ENCODE assay signal across 30 cellular contexts in the genomic region with DNA sequence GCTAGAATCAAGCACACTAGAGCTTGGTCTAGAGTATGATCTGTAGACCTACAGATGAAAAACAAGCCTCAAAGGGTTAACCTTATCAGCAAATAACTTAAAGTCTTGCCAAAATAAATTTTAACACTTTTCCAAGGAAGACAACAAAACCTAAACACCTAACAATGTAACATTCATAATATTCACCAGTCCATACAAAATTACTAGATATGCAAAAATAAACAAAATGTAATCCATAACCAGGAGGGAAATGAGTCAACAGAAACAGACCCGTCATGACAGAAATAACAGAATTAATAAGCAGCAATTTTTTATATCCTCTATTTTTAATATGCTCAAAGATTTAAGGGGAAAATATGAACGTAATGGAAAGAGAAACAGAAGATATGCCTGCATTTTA. TPM values are rescaled to one million over a fixed set of nuclear protein-coding genes. Genes with fewer than 3 reads are reported as not detected.
A peak's percentile ranks its signal among the peaks of the same experiment; 100 is the strongest.
DNase-seq lines count a peak whose midpoint lies in the region; ATAC-seq, FAIRE-seq and TF ChIP-seq lines count a peak whose summit lies in the region.
"Had no signal": no experiment of that assay in that cellular context is flagged by ENCODE, and none has a peak within 500 bp of the region (broad histone marks: within the 10 kb centered on the region; RNA-seq: fewer than 3 reads in every experiment).

No MANE protein-coding gene starts in this region.

- peak overlapping the region; percentile 14 to 76 (median 68) for H3K27ac ChIP-seq in esophagus muscularis mucosa (replicated peaks in 1 of 4)
- peak overlapping the region; percentile 20 for H3K27ac ChIP-seq in subcutaneous abdominal adipose tissue (ENCODE audit: low read depth, low read length)
- H3K27ac ChIP-seq: 22Rv1, brain microvascular endothelial cell, KMS-11, neutrophil had no signal

- WGBS in esophagus muscularis mucosa = 38% methylated on average over 2 of the region's 2 CpGs

- no peaks in the 10 kb centered on the region for H3K27me3 ChIP-seq in esophagus muscularis mucosa
- no peaks in the 10 kb centered on the region for H3K27me3 ChIP-seq in subcutaneous abdominal adipose tissue (ENCODE audit: control insufficient read depth in 5 of 5, insufficient read depth in 4 of 5, low read length in 5 of 5)
- H3K27me3 ChIP-seq: brain microvascular endothelial cell, neutrophil had no signal

- no peak for TF ChIP-seq POLR2A in esophagus muscularis mucosa (IDR thresholded peaks at IDR 0.05; ENCODE audit: low read depth)

- H3K9me3 Mint-ChIP-seq in activated naive CD4-positive, alpha-beta T cell treated with anti-CD3 and anti-CD28 coated beads, Interleukin-2, amount 10 ng/mL, durations not matched to agents 7 days and 5 days = peaks cover 4% of the 10 kb centered on the region
- H3K9me3 Mint-ChIP-seq: activated CD4-positive, alpha-beta memory T cell treated with anti-CD3 and anti-CD28 coated beads, Interleukin-2, amount 10 ng/mL, durations not matched to agents 7 days and 5 days; activated naive CD4-positive, alpha-beta T cell treated with anti-CD3 and anti-CD28 coated beads for 36 hours; activated T-helper 1 cell treated with anti-CD3 and anti-CD28 coated beads, Interleukin-12 subunit alpha, Interleukin-12 subunit beta, Interleukin-2, Interleukin-4 antibody, amounts not matched to agents 30 ng/mL and 10 ng/mL and 1 ng/mL, durations not matched to agents 14 hours and 24 hours and 36 hours; CD8-positive, alpha-beta memory T cell had no signal

- H3K27ac Mint-ChIP-seq in activated naive CD4-positive, alpha-beta T cell treated with anti-CD3 and anti-CD28 coated beads, Interleukin-2, amount 10 ng/mL, durations not matched to agents 7 days and 5 days = no peak overlapping the region
- H3K27ac Mint-ChIP-seq: activated CD4-positive, alpha-beta memory T cell treated with anti-CD3 and anti-CD28 coated beads, Interleukin-2, amount 10 ng/mL, durations not matched to agents 7 days and 5 days; activated naive CD4-positive, alpha-beta T cell treated with anti-CD3 and anti-CD28 coated beads for 36 hours; activated T-helper 1 cell treated with anti-CD3 and anti-CD28 coated beads, Interleukin-12 subunit alpha, Interleukin-12 subunit beta, Interleukin-2, Interleukin-4 antibody, amounts not matched to agents 30 ng/mL and 10 ng/mL and 1 ng/mL, durations not matched to agents 14 hours and 24 hours and 36 hours; CD8-positive, alpha-beta memory T cell; mesothelial cell of epicardium; naive B cell had no signal

- no peaks in the 10 kb centered on the region for H3K27me3 Mint-ChIP-seq in activated naive CD4-positive, alpha-beta T cell treated with anti-CD3 and anti-CD28 coated beads, Interleukin-2, amount 10 ng/mL, durations not matched to agents 7 days and 5 days
- H3K27me3 Mint-ChIP-seq: activated CD4-positive, alpha-beta memory T cell treated with anti-CD3 and anti-CD28 coated beads, Interleukin-2, amount 10 ng/mL, durations not matched to agents 7 days and 5 days; CD8-positive, alpha-beta memory T cell; naive B cell had no signal

- TF ChIP-seq CTCF in esophagus muscularis mucosa (IDR thresholded peaks at IDR 0.05) = no peak

- no peak overlapping the region for H3K4me3 ChIP-seq in esophagus muscularis mucosa
- no peak overlapping the region for H3K4me3 ChIP-seq in subcutaneous abdominal adipose tissue (ENCODE audit: low read depth in 1 of 5, low read length in 5 of 5)

- H3K36me3 ChIP-seq in esophagus muscularis mucosa = peaks cover 0 to 4% (median 0%) of the 10 kb centered on the region in 4 donors
- peaks cover 0 to 8% (median 4%) of the 10 kb centered on the region in 5 donors for H3K36me3 ChIP-seq in subcutaneous abdominal adipose tissue (ENCODE audit: control insufficient read depth in 5 of 5, insufficient read depth in 5 of 5, low read length in 5 of 5)

- H3K9me3 ChIP-seq in esophagus muscularis mucosa (no peaks in the 10 kb centered on the region), subcutaneous abdominal adipose tissue (ENCODE audit: control insufficient read depth in 5 of 5, low read length in 5 of 5) (no peaks in the 10 kb centered on the region)
- H3K9me3 ChIP-seq: neutrophil had no signal

- peaks cover 25% of the 10 kb centered on the region for H3K4me1 Mint-ChIP-seq in activated naive CD4-positive, alpha-beta T cell treated with anti-CD3 and anti-CD28 coated beads, Interleukin-2, amount 10 ng/mL, durations not matched to agents 7 days and 5 days

- CTCF ChIA-PET in activated naive CD4-positive, alpha-beta T cell treated with anti-CD3 and anti-CD28 coated beads, Interleukin-2, amount 10 ng/mL, durations not matched to agents 7 days and 5 days (lab: Charles Lee) = interaction anchor here (2.3 kb wide), 1 partner anchor 11 kb away, joined by 7 read pairs; no protein-coding TSS in a partner anchor

- peaks cover 43% of the 10 kb centered on the region for H3K36me3 Mint-ChIP-seq in activated naive CD4-positive, alpha-beta T cell treated with anti-CD3 and anti-CD28 coated beads, Interleukin-2, amount 10 ng/mL, durations not matched to agents 7 days and 5 days

- intact Hi-C loops in esophagus muscularis mucosa (cut with DNase I) = loop anchor here (5.0 kb wide), 1 partner anchor 37 kb away; a partner anchor contains a TSS

- H3K4me1 ChIP-seq in esophagus muscularis mucosa = peaks cover 60 to 72% (median 63%) of the 10 kb centered on the region in 4 donors
- H3K4me1 ChIP-seq in subcutaneous abdominal adipose tissue (ENCODE audit: control insufficient read depth in 5 of 5, insufficient read depth in 5 of 5, low read length in 5 of 5) = peaks cover 0 to 22% (median 14%) of the 10 kb centered on the region in 5 donors

- TF ChIP-seq EP300 in esophagus muscularis mucosa (IDR thresholded peaks at IDR 0.05) = no peak

- no peak for DNase-seq in activated CD4-positive, CD25-positive, alpha-beta regulatory T cell treated with anti-CD3 and anti-CD28 coated beads, Interleukin-2, amount 50 U/mL, for 72 hours
- DNase-seq in HCEC 1CT (peak; percentile 30), esophagus muscularis mucosa (ENCODE audit: extremely low spot score) (no peak), OCI-M1 (lab: John Stamatoyannopoulos, UW) (no peak), HTR-8/SVneo (ENCODE audit: insufficient read length, low spot score) (no peak)
- DNase-seq in activated naive CD4-positive, alpha-beta T cell treated with anti-CD3 and anti-CD28 coated beads, Interleukin-2, amount 10 ng/mL, durations not matched to agents 7 days and 5 days = no peak
- DNase-seq: activated CD4-positive, alpha-beta memory T cell treated with anti-CD3 and anti-CD28 coated beads, Interleukin-2, amount 10 ng/mL, durations not matched to agents 7 days and 5 days; activated CD4-positive, alpha-beta T cell treated with anti-CD3 and anti-CD28 coated beads for 1 hour; activated CD8-positive, alpha-beta memory T cell treated with anti-CD3 and anti-CD28 coated beads, Interleukin-2, amount 50 U/mL, for 48 hours; activated naive CD4-positive, alpha-beta T cell treated with anti-CD3 and anti-CD28 coated beads for 36 hours; brain microvascular endothelial cell; CD8-positive, alpha-beta memory T cell; DMS153; islet precursor cell; naive B cell; NCI-H1417; NCI-H2029; NCI-H524 treated with DMSO at 0.1 percent for 48 hours; SHP77 treated with DMSO at 0.1 percent for 48 hours; stimulated activated CD4-positive, alpha-beta T cell treated with anti-CD3 and anti-CD28 coated beads, Interleukin-12 subunit alpha, Interleukin-12 subunit beta, amount 100 ng/mL, for 4 hours; stimulated activated CD4-positive, alpha-beta T cell treated with anti-CD3 and anti-CD28 coated beads, Interleukin-2, amount 100 ng/mL, for 48 hours; trophoblast cell had no signal

- H3K9ac ChIP-seq in subcutaneous abdominal adipose tissue (ENCODE audit: low read length in 5 of 5) = no peak overlapping the region
- H3K9ac ChIP-seq: KMS-11 had no signal

- FAIRE-seq in HTR-8/SVneo (lab: Jason Lieb, UNC) = no peak

- no peak overlapping the region for H3K4me3 Mint-ChIP-seq in activated naive CD4-positive, alpha-beta T cell treated with anti-CD3 and anti-CD28 coated beads, Interleukin-2, amount 10 ng/mL, durations not matched to agents 7 days and 5 days
- H3K4me3 Mint-ChIP-seq: activated CD4-positive, alpha-beta memory T cell treated with anti-CD3 and anti-CD28 coated beads, Interleukin-2, amount 10 ng/mL, durations not matched to agents 7 days and 5 days; activated naive CD4-positive, alpha-beta T cell treated with anti-CD3 and anti-CD28 coated beads for 36 hours; activated T-helper 1 cell treated with anti-CD3 and anti-CD28 coated beads, Interleukin-12 subunit alpha, Interleukin-12 subunit beta, Interleukin-2, Interleukin-4 antibody, amounts not matched to agents 30 ng/mL and 10 ng/mL and 1 ng/mL, durations not matched to agents 14 hours and 24 hours and 36 hours; CD8-positive, alpha-beta memory T cell; mesothelial cell of epicardium; naive B cell had no signal

- peak; percentile 40 for ATAC-seq in activated CD4-positive, CD25-positive, alpha-beta regulatory T cell treated with anti-CD3 and anti-CD28 coated beads, Interleukin-2, amount 50 U/mL, for 24 hours
- ATAC-seq: HCT116 had no signal

RNA-seq across cellular contexts. Expression of a gene that starts 36.1 kb away (rescaled TPM):
- total RNA-seq in esophagus muscularis mucosa = 100 to 1,000 TPM in 2 of 4 donors, 10 to 100 TPM in 2; 73.1 to 114 (median 91.6) TPM

RNA-seq across cellular contexts. Expression of a gene that starts 36.4 kb away (rescaled TPM):
- 10 to 100 TPM; 13.6 to 15.6 (median 14.1) TPM for total RNA-seq in esophagus muscularis mucosa

RNA-seq across cellular contexts. Expression of a gene that starts 58.0 kb away (rescaled TPM):
- total RNA-seq in esophagus muscularis mucosa = 1 to 10 TPM; 1.2 to 5.1 (median 4.2) TPM
